In genomic region chr12:103181366-103182152, GRCh38 we compare ENCODE assay signal across 1 cellular context.
TF ChIP-seq lines count a peak whose summit lies in the region.

No MANE protein-coding gene starts in this region.

TF ChIP-seq in GM12878, 131 proteins besides CTCF, POLR2A, EP300 and RAD21 (continued from another document and continues in another):
- TF ChIP-seq, protein P1, sequence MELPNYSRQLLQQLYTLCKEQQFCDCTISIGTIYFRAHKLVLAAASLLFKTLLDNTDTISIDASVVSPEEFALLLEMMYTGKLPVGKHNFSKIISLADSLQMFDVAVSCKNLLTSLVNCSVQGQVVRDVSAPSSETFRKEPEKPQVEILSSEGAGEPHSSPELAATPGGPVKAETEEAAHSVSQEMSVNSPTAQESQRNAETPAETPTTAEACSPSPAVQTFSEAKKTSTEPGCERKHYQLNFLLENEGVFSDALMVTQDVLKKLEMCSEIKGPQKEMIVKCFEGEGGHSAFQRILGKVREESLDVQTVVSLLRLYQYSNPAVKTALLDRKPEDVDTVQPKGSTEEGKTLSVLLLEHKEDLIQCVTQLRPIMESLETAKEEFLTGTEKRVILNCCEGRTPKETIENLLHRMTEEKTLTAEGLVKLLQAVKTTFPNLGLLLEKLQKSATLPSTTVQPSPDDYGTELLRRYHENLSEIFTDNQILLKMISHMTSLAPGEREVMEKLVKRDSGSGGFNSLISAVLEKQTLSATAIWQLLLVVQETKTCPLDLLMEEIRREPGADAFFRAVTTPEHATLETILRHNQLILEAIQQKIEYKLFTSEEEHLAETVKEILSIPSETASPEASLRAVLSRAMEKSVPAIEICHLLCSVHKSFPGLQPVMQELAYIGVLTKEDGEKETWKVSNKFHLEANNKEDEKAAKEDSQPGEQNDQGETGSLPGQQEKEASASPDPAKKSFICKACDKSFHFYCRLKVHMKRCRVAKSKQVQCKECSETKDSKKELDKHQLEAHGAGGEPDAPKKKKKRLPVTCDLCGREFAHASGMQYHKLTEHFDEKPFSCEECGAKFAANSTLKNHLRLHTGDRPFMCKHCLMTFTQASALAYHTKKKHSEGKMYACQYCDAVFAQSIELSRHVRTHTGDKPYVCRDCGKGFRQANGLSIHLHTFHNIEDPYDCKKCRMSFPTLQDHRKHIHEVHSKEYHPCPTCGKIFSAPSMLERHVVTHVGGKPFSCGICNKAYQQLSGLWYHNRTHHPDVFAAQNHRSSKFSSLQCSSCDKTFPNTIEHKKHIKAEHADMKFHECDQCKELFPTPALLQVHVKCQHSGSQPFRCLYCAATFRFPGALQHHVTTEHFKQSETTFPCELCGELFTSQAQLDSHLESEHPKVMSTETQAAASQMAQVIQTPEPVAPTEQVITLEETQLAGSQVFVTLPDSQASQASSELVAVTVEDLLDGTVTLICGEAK (IDR thresholded peaks at IDR 0.05; ENCODE audit: borderline replicate concordance) = no peak; the same call in 1 of the 2 replicates
- TF ChIP-seq BMI1 (IDR thresholded peaks at IDR 0.05; ENCODE audit: borderline replicate concordance) = peak; percentile 50; the same call in 1 of the 2 replicates
- TF ChIP-seq IKZF1 (conservative IDR thresholded peaks at IDR 0.05) = peak; percentile 80
- TF ChIP-seq ZNF687 (IDR thresholded peaks at IDR 0.05) = peak; percentile 72; the same call in 1 of the 2 replicates
- TF ChIP-seq CBFB (IDR thresholded peaks at IDR 0.05; ENCODE audit: low read depth) = no peak
- no peak for TF ChIP-seq BRCA1 (IDR thresholded peaks at IDR 0.05; ENCODE audit: low read depth, low read length)
- TF ChIP-seq HDAC2 (IDR thresholded peaks at IDR 0.05) = no peak
- TF ChIP-seq, protein P2, sequence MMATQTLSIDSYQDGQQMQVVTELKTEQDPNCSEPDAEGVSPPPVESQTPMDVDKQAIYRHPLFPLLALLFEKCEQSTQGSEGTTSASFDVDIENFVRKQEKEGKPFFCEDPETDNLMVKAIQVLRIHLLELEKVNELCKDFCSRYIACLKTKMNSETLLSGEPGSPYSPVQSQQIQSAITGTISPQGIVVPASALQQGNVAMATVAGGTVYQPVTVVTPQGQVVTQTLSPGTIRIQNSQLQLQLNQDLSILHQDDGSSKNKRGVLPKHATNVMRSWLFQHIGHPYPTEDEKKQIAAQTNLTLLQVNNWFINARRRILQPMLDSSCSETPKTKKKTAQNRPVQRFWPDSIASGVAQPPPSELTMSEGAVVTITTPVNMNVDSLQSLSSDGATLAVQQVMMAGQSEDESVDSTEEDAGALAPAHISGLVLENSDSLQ (IDR thresholded peaks at IDR 0.05) = no peak; the same call in 1 of the 2 replicates
- TF ChIP-seq SUZ12 (IDR thresholded peaks at IDR 0.05; ENCODE audit: unreplicated experiment) = no peak
- TF ChIP-seq CUX1 (IDR thresholded peaks at IDR 0.05; ENCODE audit: insufficient replicate concordance, low read depth, low read length) = no peak
- TF ChIP-seq JUND (IDR thresholded peaks at IDR 0.05; ENCODE audit: low read depth, low read length) = no peak
- TF ChIP-seq LARP7 (IDR thresholded peaks at IDR 0.05) = no peak
- TF ChIP-seq CBX3 (IDR thresholded peaks at IDR 0.05; ENCODE audit: borderline replicate concordance, low read depth) = no peak
- TF ChIP-seq BACH1 (IDR thresholded peaks at IDR 0.05; ENCODE audit: borderline replicate concordance) = peak; percentile 58; the same call in 1 of the 2 replicates
- no peak for TF ChIP-seq FOS (IDR thresholded peaks at IDR 0.05; ENCODE audit: borderline replicate concordance, extremely low read depth, insufficient read length)
- TF ChIP-seq WRNIP1 (IDR thresholded peaks at IDR 0.05; ENCODE audit: borderline replicate concordance, low read depth, low read length) = no peak
- TF ChIP-seq SIX5 (IDR thresholded peaks at IDR 0.05; ENCODE audit: low read depth, low read length, severe bottlenecking) = no peak
- TF ChIP-seq, protein P3, sequence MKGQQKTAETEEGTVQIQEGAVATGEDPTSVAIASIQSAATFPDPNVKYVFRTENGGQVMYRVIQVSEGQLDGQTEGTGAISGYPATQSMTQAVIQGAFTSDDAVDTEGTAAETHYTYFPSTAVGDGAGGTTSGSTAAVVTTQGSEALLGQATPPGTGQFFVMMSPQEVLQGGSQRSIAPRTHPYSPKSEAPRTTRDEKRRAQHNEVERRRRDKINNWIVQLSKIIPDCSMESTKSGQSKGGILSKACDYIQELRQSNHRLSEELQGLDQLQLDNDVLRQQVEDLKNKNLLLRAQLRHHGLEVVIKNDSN (IDR thresholded peaks at IDR 0.05; ENCODE audit: borderline replicate concordance, extremely low read length, insufficient read depth, low read depth, low read length) = no peak
- TF ChIP-seq SP1 (IDR thresholded peaks at IDR 0.05; ENCODE audit: low read depth, low read length) = no peak
- TF ChIP-seq BCLAF1 (IDR thresholded peaks at IDR 0.05) = no peak
- TF ChIP-seq ESRRA (IDR thresholded peaks at IDR 0.05; ENCODE audit: low read length) = no peak
- peak; percentile 72 for TF ChIP-seq MTA2 (IDR thresholded peaks at IDR 0.05; ENCODE audit: low read depth)
- peak; percentile 54; the same call in 1 of the 3 replicates for TF ChIP-seq POU2F2 (IDR thresholded peaks at IDR 0.05; ENCODE audit: borderline replicate concordance, low read depth, low read length)
- TF ChIP-seq NFYA (IDR thresholded peaks at IDR 0.05; ENCODE audit: borderline replicate concordance, low read depth, low read length) = no peak
- no peak for TF ChIP-seq SMAD5 (IDR thresholded peaks at IDR 0.05; ENCODE audit: low read depth)
- 0 out of 2 replicates have a peak, but pooled peaks have one; percentile 68 for TF ChIP-seq RCOR1 (conservative IDR thresholded peaks at IDR 0.05; ENCODE audit: low read depth, low read length)
- TF ChIP-seq SMARCA5 (IDR thresholded peaks at IDR 0.05) = peak; percentile 80
- TF ChIP-seq, protein P4, sequence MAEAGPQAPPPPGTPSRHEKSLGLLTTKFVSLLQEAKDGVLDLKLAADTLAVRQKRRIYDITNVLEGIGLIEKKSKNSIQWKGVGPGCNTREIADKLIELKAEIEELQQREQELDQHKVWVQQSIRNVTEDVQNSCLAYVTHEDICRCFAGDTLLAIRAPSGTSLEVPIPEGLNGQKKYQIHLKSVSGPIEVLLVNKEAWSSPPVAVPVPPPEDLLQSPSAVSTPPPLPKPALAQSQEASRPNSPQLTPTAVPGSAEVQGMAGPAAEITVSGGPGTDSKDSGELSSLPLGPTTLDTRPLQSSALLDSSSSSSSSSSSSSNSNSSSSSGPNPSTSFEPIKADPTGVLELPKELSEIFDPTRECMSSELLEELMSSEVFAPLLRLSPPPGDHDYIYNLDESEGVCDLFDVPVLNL (IDR thresholded peaks at IDR 0.05; ENCODE audit: low read depth, low read length) = no peak
- TF ChIP-seq TAF1 (IDR thresholded peaks at IDR 0.05; ENCODE audit: borderline replicate concordance, low read depth, low read length) = no peak
- TF ChIP-seq ASH2L (IDR thresholded peaks at IDR 0.05; ENCODE audit: borderline replicate concordance, low read depth) = no peak
- no peak for TF ChIP-seq HCFC1 (IDR thresholded peaks at IDR 0.05; ENCODE audit: low read length)
- TF ChIP-seq, protein P5, sequence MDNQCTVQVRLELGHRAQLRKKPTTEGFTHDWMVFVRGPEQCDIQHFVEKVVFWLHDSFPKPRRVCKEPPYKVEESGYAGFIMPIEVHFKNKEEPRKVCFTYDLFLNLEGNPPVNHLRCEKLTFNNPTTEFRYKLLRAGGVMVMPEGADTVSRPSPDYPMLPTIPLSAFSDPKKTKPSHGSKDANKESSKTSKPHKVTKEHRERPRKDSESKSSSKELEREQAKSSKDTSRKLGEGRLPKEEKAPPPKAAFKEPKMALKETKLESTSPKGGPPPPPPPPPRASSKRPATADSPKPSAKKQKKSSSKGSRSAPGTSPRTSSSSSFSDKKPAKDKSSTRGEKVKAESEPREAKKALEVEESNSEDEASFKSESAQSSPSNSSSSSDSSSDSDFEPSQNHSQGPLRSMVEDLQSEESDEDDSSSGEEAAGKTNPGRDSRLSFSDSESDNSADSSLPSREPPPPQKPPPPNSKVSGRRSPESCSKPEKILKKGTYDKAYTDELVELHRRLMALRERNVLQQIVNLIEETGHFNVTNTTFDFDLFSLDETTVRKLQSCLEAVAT (IDR thresholded peaks at IDR 0.05) = peak; percentile 36; the same call in 1 of the 2 replicates
- TF ChIP-seq NFIC (IDR thresholded peaks at IDR 0.05; ENCODE audit: low read depth, low read length) = peak; percentile 79; the same call in 1 of the 2 replicates
- no peak for TF ChIP-seq RB1 (IDR thresholded peaks at IDR 0.05; ENCODE audit: borderline replicate concordance)
